Comparison of ENCODE assay signal across 8 cellular contexts in the genomic region with DNA sequence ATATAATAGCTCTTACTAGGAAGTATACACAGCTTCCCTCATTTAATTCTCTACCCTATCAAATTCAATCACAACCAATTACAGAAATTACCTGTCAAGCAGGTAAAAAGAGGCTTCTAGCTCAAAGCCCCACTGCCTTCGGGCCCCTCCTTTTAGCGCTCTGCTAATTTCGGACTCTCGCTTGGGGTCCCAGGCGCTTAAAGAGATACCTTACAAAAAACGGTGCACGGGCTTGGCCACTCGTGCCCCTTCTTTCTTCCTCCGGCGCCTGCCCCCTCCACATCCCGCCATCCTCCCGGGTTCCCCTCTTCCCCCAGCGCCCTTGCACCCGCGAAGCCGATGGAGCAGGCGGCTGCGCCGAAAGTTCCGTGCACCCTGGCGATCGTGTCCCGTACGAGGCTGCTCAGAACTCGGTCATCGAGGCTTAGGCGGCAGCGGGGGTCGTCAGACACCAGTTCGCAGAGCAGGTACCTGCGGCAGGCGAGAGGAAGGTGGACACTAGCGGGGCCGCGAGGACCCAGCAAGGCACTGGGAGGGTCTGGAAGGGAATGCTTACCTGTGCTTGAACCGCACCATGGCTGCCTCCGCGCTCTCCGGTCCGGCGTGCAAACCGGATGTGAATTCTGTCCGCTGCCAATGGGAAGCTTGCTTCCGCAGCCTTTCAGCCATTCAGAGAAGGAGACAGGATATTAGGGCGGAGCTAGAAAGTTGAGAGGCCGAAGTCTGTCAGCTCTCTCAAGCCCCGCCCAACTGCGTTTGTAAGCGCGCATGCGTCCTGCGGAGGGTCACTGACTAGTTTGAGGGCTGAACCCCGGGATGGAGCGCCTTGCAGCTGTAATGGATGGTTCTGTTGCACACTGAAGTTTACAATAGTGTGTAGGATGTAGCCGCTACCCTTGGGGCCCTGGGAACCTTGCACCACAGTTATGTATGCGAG. TPM values are rescaled to one million over a fixed set of nuclear protein-coding genes. Genes with fewer than 3 reads are reported as not detected.
DNase-seq lines count a peak whose midpoint lies in the region; FAIRE-seq and TF ChIP-seq lines count a peak whose summit lies in the region.

A gene with protein sequence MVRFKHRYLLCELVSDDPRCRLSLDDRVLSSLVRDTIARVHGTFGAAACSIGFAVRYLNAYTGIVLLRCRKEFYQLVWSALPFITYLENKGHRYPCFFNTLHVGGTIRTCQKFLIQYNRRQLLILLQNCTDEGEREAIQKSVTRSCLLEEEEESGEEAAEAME (minus strand): TSS at position 616 of the 937 bp plus-strand sequence. CDS start 40 bp downstream, at position 576.

- H3K18ac ChIP-seq in neuronal stem cell (ENCODE audit: low read length) = peak within 1 kb of the TSS; percentile 79

- H3K23ac ChIP-seq in neuronal stem cell (ENCODE audit: low read depth, low read length, poor library complexity) = peak within 1 kb of the TSS; percentile 93

- FAIRE-seq in frontal cortex (lab: Jason Lieb, UNC) = peak; percentile 40

- H3K27me3 Mint-ChIP-seq in activated naive CD4-positive, alpha-beta T cell treated with anti-CD3 and anti-CD28 coated beads for 36 hours (ENCODE audit: low read depth) = peaks cover 8% of the 10 kb centered on the region

- H2BK15ac ChIP-seq in neuronal stem cell (ENCODE audit: low read length) = no peak within 1 kb of the TSS

- CTCF ChIA-PET in activated naive CD4-positive, alpha-beta T cell treated with anti-CD3 and anti-CD28 coated beads for 36 hours (lab: Charles Lee) = interaction anchor here (0.6 to 7.2 kb wide), 14 partner anchors 10 to 759 kb away, joined by 3 to 129 read pairs (median 4); no protein-coding TSS in a partner anchor

- H3K4ac ChIP-seq in neuronal stem cell (ENCODE audit: low read length) = no peak within 1 kb of the TSS

- peaks cover 23% of the 10 kb centered on the region for H3K36me3 Mint-ChIP-seq in activated naive CD4-positive, alpha-beta T cell treated with anti-CD3 and anti-CD28 coated beads for 36 hours (ENCODE audit: low read depth)

- H3K4me3 Mint-ChIP-seq in activated naive CD4-positive, alpha-beta T cell treated with anti-CD3 and anti-CD28 coated beads for 36 hours = peak within 1 kb of the TSS; percentile 98

- H3K4me1 ChIP-seq in neuronal stem cell (ENCODE audit: control insufficient read depth in 2 of 2, insufficient read depth in 1 of 2, low read depth in 1 of 2, low read length in 2 of 2) = peaks cover 4 to 8% of the 10 kb centered on the region in 2 donors

- no peaks in the 10 kb centered on the region for H3K9me3 ChIP-seq in neuronal stem cell (replicated peaks in 1 of 2; ENCODE audit: control insufficient read depth in 2 of 2, insufficient read depth in 1 of 2, low read depth in 1 of 2, low read length in 2 of 2)

- H3K14ac ChIP-seq in neuronal stem cell (ENCODE audit: low read length) = no peak within 1 kb of the TSS

- H3K9me3 Mint-ChIP-seq in activated naive CD4-positive, alpha-beta T cell treated with anti-CD3 and anti-CD28 coated beads for 36 hours = no peaks in the 10 kb centered on the region

- no peak within 1 kb of the TSS for H2AK5ac ChIP-seq in neuronal stem cell (ENCODE audit: low read depth, low read length)

- no peak within 1 kb of the TSS for H2BK5ac ChIP-seq in neuronal stem cell (ENCODE audit: low read length)

- H3K4me1 Mint-ChIP-seq in activated naive CD4-positive, alpha-beta T cell treated with anti-CD3 and anti-CD28 coated beads for 36 hours (ENCODE audit: low read depth) = peaks cover 41% of the 10 kb centered on the region

- no peaks in the 10 kb centered on the region for H3K79me1 ChIP-seq in neuronal stem cell (ENCODE audit: low read depth, low read length)

- H3K9ac ChIP-seq in neuronal stem cell (ENCODE audit: low read depth, low read length, poor library complexity) = peak within 1 kb of the TSS; percentile 96

- TF ChIP-seq CTCF in HFF-Myc (IDR thresholded peaks at IDR 0.05; ENCODE audit: low read depth, low read length, missing control alignments) (no peak), subcutaneous adipose tissue (IDR thresholded peaks at IDR 0.05; ENCODE audit: low read depth) (no peak)

- peak within 1 kb of the TSS; percentile 89 for H3K27ac Mint-ChIP-seq in activated naive CD4-positive, alpha-beta T cell treated with anti-CD3 and anti-CD28 coated beads for 36 hours

- peaks cover 20 to 41% of the 10 kb centered on the region in 2 donors for H3K36me3 ChIP-seq in neuronal stem cell (replicated peaks in 1 of 2; ENCODE audit: control insufficient read depth in 2 of 2, insufficient read depth in 2 of 2, low read length in 2 of 2)

- peaks cover 0 to 26% (median 11%) of the 10 kb centered on the region in 3 experiments for H3K27me3 ChIP-seq in neuronal stem cell (ENCODE audit: control insufficient read depth in 3 of 3, insufficient read depth in 3 of 3, low read depth in 1 of 3, low read length in 3 of 3)

- no peak within 1 kb of the TSS for H2BK120ac ChIP-seq in neuronal stem cell (ENCODE audit: low read depth, low read length)

- peak within 1 kb of the TSS; percentile 76 for H3K4me3 ChIP-seq in HFF-Myc (replicated peaks; ENCODE audit: low read depth, low read length)
- peak within 1 kb of the TSS; percentile 79 to 97 for H3K4me3 ChIP-seq in neuronal stem cell (ENCODE audit: low read length in 2 of 2)

- H3K4me2 ChIP-seq in neuronal stem cell (ENCODE audit: insufficient read depth, low read length, poor library complexity, severe bottlenecking) = peak within 1 kb of the TSS; percentile 66

- no peak within 1 kb of the TSS for H2BK12ac ChIP-seq in neuronal stem cell (ENCODE audit: low read length)

- peak; percentile 97 for DNase-seq in GM03348 (ENCODE audit: low spot score)
- DNase-seq in HFF-Myc (ENCODE audit: extremely low read depth, low read depth) = peak; percentile 96
- DNase-seq in NAMALWA (ENCODE audit: low spot score) = peak; percentile 99
- peak; percentile 98 for DNase-seq in SK-N-DZ (ENCODE audit: low spot score)
- DNase-seq in activated naive CD4-positive, alpha-beta T cell treated with anti-CD3 and anti-CD28 coated beads for 36 hours = peak; percentile 97
- peak; percentile 83 to 89 for DNase-seq in frontal cortex (ENCODE audit: low spot score in 2 of 2)
- peak; percentile 97 for DNase-seq in neuronal stem cell (ENCODE audit: low spot score)

- intact Hi-C loops in activated naive CD4-positive, alpha-beta T cell treated with anti-CD3 and anti-CD28 coated beads for 36 hours (cut with micrococcal nuclease) = loop anchor here (1.0 to 10.0 kb wide), 12 partner anchors 47 to 634 kb away; a partner anchor contains a TSS

- H4K8ac ChIP-seq in neuronal stem cell (ENCODE audit: low read depth, low read length) = no peak within 1 kb of the TSS

- no peak within 1 kb of the TSS for H3K27ac ChIP-seq in neuronal stem cell (replicated peaks; ENCODE audit: low read length)

- no CpG with 5 or more reads among the region's 56 CpGs for WGBS in neuronal stem cell (ENCODE audit: extremely low coverage in 2 of 2, insufficient read length in 2 of 2, insufficient replicate concordance in 1 of 2), 2 donors

- peak within 1 kb of the TSS; percentile 88 for H2AFZ ChIP-seq in neuronal stem cell (ENCODE audit: low read length)

- H4K91ac ChIP-seq in neuronal stem cell (ENCODE audit: low read depth, low read length, poor library complexity) = no peak within 1 kb of the TSS

RNA-seq across cellular contexts. Expression of the gene that starts here (rescaled TPM):
- polyA plus RNA-seq in SK-N-DZ (2014; cell fraction: cytosol; rRNA removed) = 62.1 and 68.6 TPM in 2 replicates
- polyA plus RNA-seq in SK-N-DZ (2014; cell fraction: nucleus; rRNA removed) = 104 and 115 TPM in 2 replicates
- total RNA-seq in activated naive CD4-positive, alpha-beta T cell treated with anti-CD3 and anti-CD28 coated beads for 36 hours = 10 to 100 TPM; 44.2 to 45.0 TPM
- total RNA-seq in frontal cortex (27.3 TPM), subcutaneous adipose tissue (10 to 100 TPM; 20.4 to 57.4 (median 32.4) TPM)
- polyA plus RNA-seq in neuronal stem cell (2013, experiment 1 of 2) = 29.0 TPM
- polyA plus RNA-seq in neuronal stem cell (2013, experiment 2 of 2) = 30.3 TPM
